21 cellular contexts compared by ENCODE assay signal in genomic region chr5:171585981-171586380, GRCh38.
"Had no signal": no experiment of that assay in that cellular context is flagged by ENCODE, and none has a peak within 500 bp of the region (broad histone marks: within the 10 kb centered on the region; RNA-seq: fewer than 3 reads in every experiment).

No MANE protein-coding gene starts in this region.

- ATAC-seq: effector memory CD8-positive, alpha-beta T cell; gastrocnemius medialis; heart right ventricle; left lung; left ventricle myocardium superior; lower lobe of right lung; mucosa of descending colon had no signal

- DNase-seq: cerebellar nuclear complex; colonic mucosa; cortex of kidney; effector CD8-positive, alpha-beta T cell; effector memory CD8-positive, alpha-beta T cell; esophagus squamous epithelium; foreskin fibroblast; foreskin melanocyte; gastrocnemius medialis; glutamatergic neuron; head of caudate nucleus; heart right ventricle; hippocampal formation; left cardiac atrium; left lung; left ventricle myocardium superior; lower lobe of right lung; mesenchymal stem cell; mucosa of descending colon had no signal

- H3K27me3 Mint-ChIP-seq: dendritic cell treated with granulocyte-macrophage colony-stimulating factor and Interleukin-4, amounts not matched to agents 40 ng/mL and 50 ng/mL, for 4 days had no signal

- H3K4me3 Mint-ChIP-seq: dendritic cell treated with granulocyte-macrophage colony-stimulating factor and Interleukin-4, amounts not matched to agents 40 ng/mL and 50 ng/mL, for 4 days; effector memory CD8-positive, alpha-beta T cell; mesothelial cell of epicardium had no signal

- H3K36me3 ChIP-seq: colonic mucosa, esophagus squamous epithelium, gastrocnemius medialis, heart right ventricle, left lung, lower lobe of right lung had no signal

- H3K4me1 Mint-ChIP-seq: mesothelial cell of epicardium had no signal

- H3K27me3 ChIP-seq: colonic mucosa, gastrocnemius medialis, heart right ventricle, left lung had no signal

- H3K27ac ChIP-seq: colonic mucosa, esophagus squamous epithelium, gastrocnemius medialis, heart right ventricle, left lung, lower lobe of right lung had no signal

- H3K9me3 ChIP-seq: colonic mucosa, esophagus squamous epithelium, gastrocnemius medialis, heart right ventricle, left lung, lower lobe of right lung, mucosa of descending colon had no signal

- H3K36me3 Mint-ChIP-seq: mesothelial cell of epicardium had no signal

- H3K9me3 Mint-ChIP-seq: dendritic cell treated with granulocyte-macrophage colony-stimulating factor and Interleukin-4, amounts not matched to agents 40 ng/mL and 50 ng/mL, for 4 days; effector memory CD8-positive, alpha-beta T cell; mesothelial cell of epicardium had no signal

- H3K4me1 ChIP-seq: colonic mucosa, esophagus squamous epithelium, gastrocnemius medialis, left lung, lower lobe of right lung had no signal

- H3K4me3 ChIP-seq: colonic mucosa, esophagus squamous epithelium, gastrocnemius medialis, heart right ventricle, left lung, lower lobe of right lung, mucosa of descending colon had no signal

- H3K27ac Mint-ChIP-seq: dendritic cell treated with granulocyte-macrophage colony-stimulating factor and Interleukin-4, amounts not matched to agents 40 ng/mL and 50 ng/mL, for 4 days; effector memory CD8-positive, alpha-beta T cell; mesothelial cell of epicardium had no signal
